ENCODE assay signal across 20 cellular contexts in genomic region chr9:93830224-93830596, GRCh38.
"Had no signal": no experiment of that assay in that cellular context is flagged by ENCODE, and none has a peak within 500 bp of the region (broad histone marks: within the 10 kb centered on the region; RNA-seq: fewer than 3 reads in every experiment).

No MANE protein-coding gene starts in this region.

- H3K36me3 ChIP-seq: esophagus squamous epithelium, heart right ventricle, left lung, lower lobe of right lung, right lobe of liver, upper lobe of left lung had no signal

- H3K27ac ChIP-seq: esophagus squamous epithelium, heart right ventricle, left lung, lower lobe of right lung, right lobe of liver, upper lobe of left lung had no signal

- H3K9me3 ChIP-seq: esophagus squamous epithelium, left lung, lower lobe of right lung, right lobe of liver had no signal

- DNase-seq: activated CD4-positive, CD25-positive, alpha-beta regulatory T cell treated with anti-CD3 and anti-CD28 coated beads, Interleukin-2, amount 50 U/mL, for 72 hours; activated gamma-delta T cell treated with Interleukin-2 at 50 U/mL for 16 hours; activated naive CD8-positive, alpha-beta T cell treated with anti-CD3 and anti-CD28 coated beads, Interleukin-2, amount 50 U/mL, for 24 hours; dermis blood vessel endothelial cell; effector CD4-positive, alpha-beta T cell; esophagus squamous epithelium; foreskin melanocyte; heart right ventricle; kidney glomerular epithelial cell; lower lobe of right lung; mesenchymal stem cell; natural killer cell; right lobe of liver; stimulated activated CD4-positive, alpha-beta T cell treated with anti-CD3 and anti-CD28 coated beads, Interleukin-2, amount 100 ng/mL, for 48 hours; stimulated activated naive CD8-positive, alpha-beta T cell treated with anti-CD3 and anti-CD28 coated beads, Interleukin-15, Interleukin-2, amounts not matched to agents 100 U/mL and 50 U/mL, for 24 hours; substantia nigra; T-helper 17 cell; T1000 had no signal

- H3K4me3 ChIP-seq: esophagus squamous epithelium, heart right ventricle, left lung, lower lobe of right lung, right lobe of liver, upper lobe of left lung had no signal
